24 cellular contexts compared by ENCODE assay signal in the genomic region with DNA sequence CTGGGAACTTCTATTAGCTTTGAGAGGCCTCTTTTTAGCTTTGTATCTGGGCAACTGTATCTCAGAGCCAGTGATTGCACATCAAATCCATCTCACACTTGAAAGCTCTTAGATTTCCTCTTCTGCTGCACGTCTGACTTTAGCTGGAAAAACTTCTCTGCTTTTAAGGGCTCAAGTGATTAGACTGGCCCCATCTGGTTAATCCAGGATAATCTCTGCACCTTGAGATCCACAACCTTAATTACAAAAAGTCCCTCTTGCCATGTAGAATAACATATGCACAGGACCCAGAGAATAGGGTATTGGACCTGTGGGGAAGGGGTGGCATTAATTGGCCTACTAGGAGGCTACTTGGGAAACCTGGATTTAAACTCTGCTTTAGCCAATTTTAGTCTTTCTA.
"Had no signal": no experiment of that assay in that cellular context is flagged by ENCODE, and none has a peak within 500 bp of the region (broad histone marks: within the 10 kb centered on the region; RNA-seq: fewer than 3 reads in every experiment).

No MANE protein-coding gene starts in this region.

- DNase-seq: activated CD4-positive, alpha-beta memory T cell treated with anti-CD3 and anti-CD28 coated beads for 36 hours; activated CD4-positive, alpha-beta T cell treated with anti-CD3 and anti-CD28 coated beads, Interleukin-2, amount 10 ng/mL, durations not matched to agents 7 days and 5 days; activated CD4-positive, CD25-positive, alpha-beta regulatory T cell; activated CD8-positive, alpha-beta memory T cell treated with anti-CD3 and anti-CD28 coated beads for 24 hours; activated effector memory CD4-positive, alpha-beta T cell treated with anti-CD3 and anti-CD28 coated beads, Interleukin-2, amount 50 U/mL, for 16 hours; activated naive CD4-positive, alpha-beta T cell treated with Interleukin-2 at 50 U/mL for 16 hours; activated naive CD8-positive, alpha-beta T cell treated with anti-CD3 and anti-CD28 coated beads, Interleukin-2, amount 50 U/mL, for 24 hours; activated T-cell treated with anti-CD3 and anti-CD28 coated beads, Interleukin-2, amount 50 U/mL, for 4 hours; amniotic stem cell; body of pancreas; cerebellar nuclear complex; KG1; NCI-H1092; NCI-H1417 treated with DMSO at 0.1 percent for 48 hours; NCI-H1694 treated with DMSO at 0.1 percent for 48 hours; NCI-H2029 treated with DMSO at 0.1 percent for 48 hours; NCI-H446; PC-9; SIG-M5; T-cell; T-helper 2 cell; T1000 had no signal

- H3K9me3 ChIP-seq: ascending aorta, body of pancreas had no signal

- ATAC-seq: activated naive CD4-positive, alpha-beta T cell treated with anti-CD3 and anti-CD28 coated beads, Interleukin-2, amount 50 U/mL, for 72 hours; activated naive CD8-positive, alpha-beta T cell treated with anti-CD3 and anti-CD28 coated beads, Interleukin-2, amount 50 U/mL, for 24 hours; activated T-cell treated with anti-CD3 and anti-CD28 coated beads, Interleukin-2, amount 50 U/mL, for 4 hours; body of pancreas; T-cell had no signal

- H3K36me3 ChIP-seq: ascending aorta had no signal

- H3K27ac ChIP-seq: ascending aorta, body of pancreas, PC-9 had no signal

- H3K27me3 ChIP-seq: ascending aorta, body of pancreas had no signal

- H3K4me3 ChIP-seq: ascending aorta, body of pancreas, PC-9 had no signal
